In genomic region chr11:117335399-117335798, GRCh38 we compare ENCODE assay signal across 34 cellular contexts.
"Had no signal": no experiment of that assay in that cellular context is flagged by ENCODE, and none has a peak within 500 bp of the region (broad histone marks: within the 10 kb centered on the region; RNA-seq: fewer than 3 reads in every experiment).

No MANE protein-coding gene starts in this region.

- H3K9me3 Mint-ChIP-seq: activated CD4-positive, alpha-beta memory T cell treated with anti-CD3 and anti-CD28 coated beads for 36 hours; activated CD4-positive, alpha-beta T cell treated with anti-CD3 and anti-CD28 coated beads, Interleukin-2, amount 10 ng/mL, durations not matched to agents 24 days and 14 days; activated naive CD4-positive, alpha-beta T cell treated with anti-CD3 and anti-CD28 coated beads, Interleukin-2, amount 10 ng/mL, durations not matched to agents 7 days and 5 days; activated naive CD4-positive, alpha-beta T cell treated with anti-CD3 and anti-CD28 coated beads, Interleukin-2, amount 50 U/mL, for 72 hours; activated naive CD8-positive, alpha-beta T cell treated with anti-CD3 and anti-CD28 coated beads, Interleukin-2, amount 50 U/mL, for 24 hours; activated T-cell treated with anti-CD3 and anti-CD28 coated beads, Interleukin-2, amount 50 U/mL, for 24 hours; activated T-cell treated with anti-CD3 and anti-CD28 coated beads, Interleukin-2, amount 50 U/mL, for 72 hours; effector memory CD8-positive, alpha-beta T cell; T-helper 2 cell treated with Interferon-gamma antibody and Interleukin-4, amounts not matched to agents 5 μg/mL and 100 μg/mL, for 36 hours had no signal

- DNase-seq: activated CD4-positive, alpha-beta memory T cell treated with anti-CD3 and anti-CD28 coated beads for 36 hours; activated CD4-positive, alpha-beta T cell treated with anti-CD3 and anti-CD28 coated beads for 36 hours; activated CD4-positive, alpha-beta T cell treated with anti-CD3 and anti-CD28 coated beads, Interleukin-2, amount 10 ng/mL, durations not matched to agents 24 days and 14 days; activated CD4-positive, CD25-positive, alpha-beta regulatory T cell; activated CD4-positive, CD25-positive, alpha-beta regulatory T cell treated with anti-CD3 and anti-CD28 coated beads, Interleukin-2, amount 50 U/mL, for 72 hours; activated CD8-positive, alpha-beta memory T cell treated with anti-CD3 and anti-CD28 coated beads, Interleukin-2, amount 10 ng/mL, durations not matched to agents 7 days and 5 days; activated CD8-positive, alpha-beta memory T cell treated with anti-CD3 and anti-CD28 coated beads, Interleukin-2, amount 50 U/mL, for 4 hours; activated CD8-positive, alpha-beta T cell treated with anti-CD3 and anti-CD28 coated beads, Interleukin-2, amount 10 ng/mL, durations not matched to agents 7 days and 5 days; activated gamma-delta T cell; activated naive CD4-positive, alpha-beta T cell; activated naive CD4-positive, alpha-beta T cell treated with anti-CD3 and anti-CD28 coated beads, Interleukin-2, amount 10 ng/mL, durations not matched to agents 7 days and 5 days; activated naive CD8-positive, alpha-beta T cell treated with anti-CD3 and anti-CD28 coated beads, Interleukin-2, amount 50 U/mL, for 24 hours; activated T-cell treated with anti-CD3 and anti-CD28 coated beads, Interleukin-2, amount 50 U/mL, for 24 hours; activated T-cell treated with anti-CD3 and anti-CD28 coated beads, Interleukin-2, amount 50 U/mL, for 72 hours; adrenal gland; amygdala; aorta; body of pancreas; caudate nucleus; cortex of kidney; dermis blood vessel endothelial cell; effector CD4-positive, alpha-beta T cell; effector memory CD8-positive, alpha-beta T cell; erythroblast; foreskin keratinocyte; gastrocnemius medialis; heart right ventricle; T-helper 1 cell; T-helper 17 cell; T1000 had no signal

- ATAC-seq: activated CD4-positive, alpha-beta T cell treated with anti-CD3 and anti-CD28 coated beads for 36 hours; activated CD8-positive, alpha-beta memory T cell treated with anti-CD3 and anti-CD28 coated beads, Interleukin-2, amount 10 ng/mL, durations not matched to agents 7 days and 5 days; activated CD8-positive, alpha-beta T cell treated with anti-CD3 and anti-CD28 coated beads, Interleukin-2, amount 10 ng/mL, durations not matched to agents 7 days and 5 days; activated naive CD4-positive, alpha-beta T cell treated with anti-CD3 and anti-CD28 coated beads, Interleukin-2, amount 50 U/mL, for 72 hours; activated naive CD8-positive, alpha-beta T cell treated with anti-CD3 and anti-CD28 coated beads, Interleukin-2, amount 50 U/mL, for 24 hours; activated T-cell treated with anti-CD3 and anti-CD28 coated beads, Interleukin-2, amount 50 U/mL, for 72 hours; body of pancreas; effector memory CD8-positive, alpha-beta T cell; foreskin keratinocyte; gastrocnemius medialis; heart right ventricle; T-helper 17 cell had no signal

- H3K4me3 ChIP-seq: adrenal gland, body of pancreas, esophagus muscularis mucosa, gastrocnemius medialis, heart right ventricle had no signal

- H3K4me1 Mint-ChIP-seq: activated CD8-positive, alpha-beta memory T cell treated with anti-CD3 and anti-CD28 coated beads, Interleukin-2, amount 10 ng/mL, durations not matched to agents 7 days and 5 days; activated naive CD4-positive, alpha-beta T cell treated with anti-CD3 and anti-CD28 coated beads, Interleukin-2, amount 10 ng/mL, durations not matched to agents 7 days and 5 days; activated naive CD8-positive, alpha-beta T cell treated with anti-CD3 and anti-CD28 coated beads, Interleukin-2, amount 50 U/mL, for 24 hours had no signal

- H3K9me3 ChIP-seq: adrenal gland, body of pancreas, esophagus muscularis mucosa, gastrocnemius medialis, heart right ventricle had no signal

- H3K27ac Mint-ChIP-seq: activated CD4-positive, alpha-beta memory T cell treated with anti-CD3 and anti-CD28 coated beads for 36 hours; activated CD4-positive, alpha-beta T cell treated with anti-CD3 and anti-CD28 coated beads for 36 hours; activated CD4-positive, alpha-beta T cell treated with anti-CD3 and anti-CD28 coated beads, Interleukin-2, amount 10 ng/mL, durations not matched to agents 24 days and 14 days; activated CD8-positive, alpha-beta memory T cell treated with anti-CD3 and anti-CD28 coated beads, Interleukin-2, amount 10 ng/mL, durations not matched to agents 7 days and 5 days; activated CD8-positive, alpha-beta T cell treated with anti-CD3 and anti-CD28 coated beads, Interleukin-2, amount 10 ng/mL, durations not matched to agents 7 days and 5 days; activated naive CD4-positive, alpha-beta T cell treated with anti-CD3 and anti-CD28 coated beads, Interleukin-2, amount 10 ng/mL, durations not matched to agents 7 days and 5 days; activated naive CD8-positive, alpha-beta T cell treated with anti-CD3 and anti-CD28 coated beads, Interleukin-2, amount 50 U/mL, for 24 hours; activated T-cell treated with anti-CD3 and anti-CD28 coated beads, Interleukin-2, amount 50 U/mL, for 24 hours; activated T-cell treated with anti-CD3 and anti-CD28 coated beads, Interleukin-2, amount 50 U/mL, for 72 hours; T-helper 2 cell treated with Interferon-gamma antibody and Interleukin-4, amounts not matched to agents 5 μg/mL and 100 μg/mL, for 36 hours had no signal

- FAIRE-seq: colon had no signal

- H3K27me3 ChIP-seq: adrenal gland, body of pancreas, esophagus muscularis mucosa, foreskin keratinocyte, gastrocnemius medialis, heart right ventricle had no signal

- H3K27me3 Mint-ChIP-seq: activated CD4-positive, alpha-beta memory T cell treated with anti-CD3 and anti-CD28 coated beads for 36 hours; activated CD4-positive, alpha-beta T cell treated with anti-CD3 and anti-CD28 coated beads for 36 hours; activated CD4-positive, alpha-beta T cell treated with anti-CD3 and anti-CD28 coated beads, Interleukin-2, amount 10 ng/mL, durations not matched to agents 24 days and 14 days; activated CD8-positive, alpha-beta memory T cell treated with anti-CD3 and anti-CD28 coated beads, Interleukin-2, amount 10 ng/mL, durations not matched to agents 7 days and 5 days; activated naive CD4-positive, alpha-beta T cell treated with anti-CD3 and anti-CD28 coated beads, Interleukin-2, amount 10 ng/mL, durations not matched to agents 7 days and 5 days; activated naive CD8-positive, alpha-beta T cell treated with anti-CD3 and anti-CD28 coated beads, Interleukin-2, amount 50 U/mL, for 24 hours; activated T-cell treated with anti-CD3 and anti-CD28 coated beads, Interleukin-2, amount 50 U/mL, for 24 hours; effector memory CD8-positive, alpha-beta T cell; T-helper 17 cell had no signal

- H3K27ac ChIP-seq: adrenal gland, body of pancreas, esophagus muscularis mucosa, foreskin keratinocyte, gastrocnemius medialis, heart right ventricle had no signal

- H3K4me3 Mint-ChIP-seq: activated CD4-positive, alpha-beta memory T cell treated with anti-CD3 and anti-CD28 coated beads for 36 hours; activated CD4-positive, alpha-beta T cell treated with anti-CD3 and anti-CD28 coated beads for 36 hours; activated CD4-positive, alpha-beta T cell treated with anti-CD3 and anti-CD28 coated beads, Interleukin-2, amount 10 ng/mL, durations not matched to agents 24 days and 14 days; activated CD8-positive, alpha-beta memory T cell treated with anti-CD3 and anti-CD28 coated beads, Interleukin-2, amount 10 ng/mL, durations not matched to agents 7 days and 5 days; activated CD8-positive, alpha-beta T cell treated with anti-CD3 and anti-CD28 coated beads, Interleukin-2, amount 10 ng/mL, durations not matched to agents 7 days and 5 days; activated naive CD4-positive, alpha-beta T cell treated with anti-CD3 and anti-CD28 coated beads, Interleukin-2, amount 10 ng/mL, durations not matched to agents 7 days and 5 days; activated naive CD8-positive, alpha-beta T cell treated with anti-CD3 and anti-CD28 coated beads, Interleukin-2, amount 50 U/mL, for 24 hours; activated T-cell treated with anti-CD3 and anti-CD28 coated beads, Interleukin-2, amount 50 U/mL, for 24 hours; activated T-cell treated with anti-CD3 and anti-CD28 coated beads, Interleukin-2, amount 50 U/mL, for 72 hours; effector memory CD8-positive, alpha-beta T cell; T-helper 17 cell; T-helper 2 cell treated with Interferon-gamma antibody and Interleukin-4, amounts not matched to agents 5 μg/mL and 100 μg/mL, for 36 hours had no signal

- H3K4me1 ChIP-seq: adrenal gland, body of pancreas, foreskin keratinocyte, gastrocnemius medialis had no signal
